Comparison of ENCODE assay signal across 8 cellular contexts in genomic region chr14:68951051-68951797, GRCh38. TPM values are rescaled to one million over a fixed set of nuclear protein-coding genes. Genes with fewer than 3 reads are reported as not detected.
DNase-seq lines count a peak whose midpoint lies in the region; ATAC-seq and TF ChIP-seq lines count a peak whose summit lies in the region.

No MANE protein-coding gene starts in this region.

- H3K4me1 ChIP-seq in Panc1 (ENCODE audit: control insufficient read depth, insufficient read depth, low read length) (peaks cover 87% of the 10 kb centered on the region), esophagus (ENCODE audit: control insufficient read depth in 2 of 2, insufficient read depth in 2 of 2, low read length in 1 of 2) (peaks cover 9 to 41% of the 10 kb centered on the region in 2 donors), neutrophil (ENCODE audit: control insufficient read depth in 1 of 2, insufficient read depth in 1 of 2, low read depth in 1 of 2, low read length in 1 of 2) (peaks cover 89 to 96% of the 10 kb centered on the region in 2 experiments)
- peaks cover 82% of the 10 kb centered on the region for H3K4me1 ChIP-seq in CD8-positive, alpha-beta memory T cell (ENCODE audit: insufficient read depth, low read length)

- H3K27ac ChIP-seq in CD4-positive, alpha-beta T cell (ENCODE audit: low read depth, low read length) = no peak overlapping the region
- H3K27ac ChIP-seq in Panc1 (ENCODE audit: low read length) (peak overlapping the region; percentile 97), esophagus (ENCODE audit: low read depth in 2 of 2, low read length in 1 of 2) (peak overlapping the region; percentile 76 to 97), neutrophil (peak overlapping the region; percentile 97)
- H3K27ac ChIP-seq in CD8-positive, alpha-beta memory T cell (ENCODE audit: low read depth, low read length) = no peak overlapping the region

- ATAC-seq in CD4-positive, alpha-beta T cell (ENCODE audit: poor library complexity) = no peak
- peak; percentile 89 for ATAC-seq in Panc1

- 38 to 46% methylated on average over 19 of the region's 19 CpGs for WGBS in esophagus, 2 donors

- H3K27me3 Mint-ChIP-seq in CD4-positive, alpha-beta T cell = no peaks in the 10 kb centered on the region
- peaks cover 3 to 14% of the 10 kb centered on the region in 2 donors for H3K27me3 Mint-ChIP-seq in CD8-positive, alpha-beta memory T cell

- peak overlapping the region; percentile 89 for H3K27ac Mint-ChIP-seq in CD4-positive, alpha-beta T cell
- H3K27ac Mint-ChIP-seq in CD8-positive, alpha-beta memory T cell = no peak overlapping the region

- H3K4me3 ChIP-seq in Panc1 (ENCODE audit: low read depth in 2 of 2, low read length in 2 of 2) = no peak overlapping the region
- no peak overlapping the region for H3K4me3 ChIP-seq in esophagus (ENCODE audit: low read depth in 1 of 2, low read length in 2 of 2)
- H3K4me3 ChIP-seq in neutrophil (ENCODE audit: low read depth in 1 of 2, low read length in 1 of 2) = peak overlapping the region; percentile 43 to 51
- no peak overlapping the region for H3K4me3 ChIP-seq in CD8-positive, alpha-beta memory T cell (ENCODE audit: low read length)

- BruUV-seq in Panc1 (replicated peaks; lab: Mats Ljungman, UMichigan) = TSS peak; percentile 98

- POLR2A ChIA-PET in CD4-positive, alpha-beta T cell (lab: Charles Lee) = no interaction called here
- POLR2A ChIA-PET in Panc1 (lab: Charles Lee) = interaction anchor here (0.5 to 0.6 kb wide), 2 partner anchors 153 to 934 kb away, joined by 3 to 7 read pairs; no protein-coding TSS in a partner anchor
- POLR2A ChIA-PET in CD8-positive, alpha-beta memory T cell (lab: Charles Lee) = no interaction called here

- H3K27me3 ChIP-seq in CD4-positive, alpha-beta T cell (ENCODE audit: control insufficient read depth, insufficient read depth, low read length) = no peaks in the 10 kb centered on the region
- H3K27me3 ChIP-seq in Panc1 (ENCODE audit: control insufficient read depth, insufficient read depth, low read length) (no peaks in the 10 kb centered on the region), esophagus (ENCODE audit: control insufficient read depth in 1 of 2, insufficient read depth in 2 of 2, low read length in 2 of 2) (no peaks in the 10 kb centered on the region), neutrophil (no peaks in the 10 kb centered on the region)
- no peaks in the 10 kb centered on the region for H3K27me3 ChIP-seq in CD8-positive, alpha-beta memory T cell (ENCODE audit: insufficient read depth, low read length, poor library complexity, severe bottlenecking)

- no peaks in the 10 kb centered on the region for H3K9me3 ChIP-seq in CD4-positive, alpha-beta T cell (ENCODE audit: control insufficient read depth, low read length)
- H3K9me3 ChIP-seq in Panc1 (ENCODE audit: control insufficient read depth, insufficient read depth, low read depth, low read length) (no peaks in the 10 kb centered on the region), esophagus (ENCODE audit: control insufficient read depth in 2 of 2, insufficient read depth in 1 of 2, low read depth in 1 of 2, low read length in 1 of 2) (no peaks in the 10 kb centered on the region), neutrophil (no peaks in the 10 kb centered on the region)
- H3K9me3 ChIP-seq in CD8-positive, alpha-beta memory T cell (ENCODE audit: low read length) = no peaks in the 10 kb centered on the region

- H3K36me3 ChIP-seq in Panc1 (ENCODE audit: control insufficient read depth, insufficient read depth, low read length) (no peaks in the 10 kb centered on the region), esophagus (ENCODE audit: control insufficient read depth in 2 of 2, insufficient read depth in 2 of 2, low read length in 1 of 2) (no peaks in the 10 kb centered on the region), neutrophil (no peaks in the 10 kb centered on the region)
- H3K36me3 ChIP-seq in CD8-positive, alpha-beta memory T cell (ENCODE audit: insufficient read depth, low read length) = no peaks in the 10 kb centered on the region

- H3K4me3 Mint-ChIP-seq in CD4-positive, alpha-beta T cell = no peak overlapping the region
- H3K4me3 Mint-ChIP-seq in CD8-positive, alpha-beta memory T cell = no peak overlapping the region

- no peaks in the 10 kb centered on the region for H3K9me3 Mint-ChIP-seq in CD4-positive, alpha-beta T cell
- no peaks in the 10 kb centered on the region for H3K9me3 Mint-ChIP-seq in CD8-positive, alpha-beta memory T cell

- peaks cover 91% of the 10 kb centered on the region for H3K4me1 Mint-ChIP-seq in CD4-positive, alpha-beta T cell (ENCODE audit: low read depth)
- H3K4me1 Mint-ChIP-seq in CD8-positive, alpha-beta memory T cell = peaks cover 5 to 28% (median 12%) of the 10 kb centered on the region in 3 donors

- DNase-seq in CD4-positive, alpha-beta T cell = no peak
- peak; percentile 78 for DNase-seq in Panc1 (ENCODE audit: low read depth, low spot score)
- DNase-seq in superior temporal gyrus (ENCODE audit: extremely low spot score) = no peak
- DNase-seq in DMS114 treated with DMSO at 0.1 percent for 48 hours (lab: John Stamatoyannopoulos, UW; ENCODE audit: unreplicated experiment) = no peak
- no peak for DNase-seq in CD8-positive, alpha-beta memory T cell
- DNase-seq in germinal center (ENCODE audit: low spot score) = no peak

- in situ Hi-C loops in Panc1 (cut with HindIII; ENCODE audit: low pct_unique_long_range_greater_than_20kb, low sequenced_read_pairs) = no loop called here

- CTCF ChIA-PET in CD4-positive, alpha-beta T cell (lab: Charles Lee) = no interaction called here
- CTCF ChIA-PET in Panc1 (lab: Charles Lee) = interaction anchor here (0.7 kb wide), 1 partner anchor 87 kb away, joined by 12 read pairs; no protein-coding TSS in a partner anchor
- CTCF ChIA-PET in CD8-positive, alpha-beta memory T cell (lab: Charles Lee) = no interaction called here

- peaks cover 14% of the 10 kb centered on the region for H3K36me3 Mint-ChIP-seq in CD4-positive, alpha-beta T cell (ENCODE audit: low read depth)
- no peaks in the 10 kb centered on the region for H3K36me3 Mint-ChIP-seq in CD8-positive, alpha-beta memory T cell

- intact Hi-C loops in CD4-positive, alpha-beta T cell (cut with DNase I, micrococcal nuclease) = no loop called here
- intact Hi-C loops in Panc1 (cut with micrococcal nuclease; ENCODE audit: unreplicated experiment) = no loop called here

- no peak for TF ChIP-seq CTCF in CD4-positive, alpha-beta T cell (IDR thresholded peaks at IDR 0.05)
- TF ChIP-seq CTCF in Panc1 (IDR thresholded peaks at IDR 0.05) = no peak
- no peak for TF ChIP-seq CTCF in neutrophil (IDR thresholded peaks at IDR 0.05)

RNA-seq across cellular contexts. Expression of gene ACTN1, which starts 27.9 kb away (rescaled TPM):
- 100 to 1,000 TPM; 128 to 143 TPM for total RNA-seq in CD4-positive, alpha-beta T cell
- total RNA-seq in Panc1 (2021; ENCODE audit: unreplicated experiment) = 212 TPM
- 336 TPM for polyA plus RNA-seq in Panc1 (2012; ENCODE audit: insufficient read length)
- 10 to 100 TPM; 37.4 to 98.2 TPM for polyA plus RNA-seq in esophagus
- 10 to 100 TPM; 52.7 to 53.3 TPM for total RNA-seq in CD8-positive, alpha-beta memory T cell
- 47.4 TPM for polyA plus RNA-seq in CD8-positive, alpha-beta memory T cell

Comparison
In these comparisons a context has a peak if more than half of its experiments do, and no peak if none do; other contexts are left out.
1. H3K27ac ChIP-seq: peak in Panc1 (single experiment), esophagus (2 of 2) and neutrophil (single experiment); none in CD4-positive, alpha-beta T cell (single experiment) and CD8-positive, alpha-beta memory T cell (single experiment).
2. H3K4me3 ChIP-seq: peak in neutrophil (2 of 2); none in Panc1 (0 of 2), esophagus (0 of 2) and CD8-positive, alpha-beta memory T cell (single experiment).